ENCODE assay signal across 10 cellular contexts in genomic region chr16:57859331-57859730, GRCh38. TPM values are rescaled to one million over a fixed set of nuclear protein-coding genes. Genes with fewer than 3 reads are reported as not detected.
A peak's percentile ranks its signal among the peaks of the same experiment; 100 is the strongest.
DNase-seq lines count a peak whose midpoint lies in the region; TF ChIP-seq lines count a peak whose summit lies in the region.
"Had no signal": no experiment of that assay in that cellular context is flagged by ENCODE, and none has a peak within 500 bp of the region (broad histone marks: within the 10 kb centered on the region; RNA-seq: fewer than 3 reads in every experiment).

No MANE protein-coding gene starts in this region.

- H3K4me1 ChIP-seq in mammary epithelial cell (ENCODE audit: insufficient read depth, low read length), result no peaks in the 10 kb centered on the region

- H3K27ac Mint-ChIP-seq in immature natural killer cell, result no peak overlapping the region
- H3K27ac Mint-ChIP-seq in T-helper 2 cell treated with Interferon-gamma antibody and Interleukin-4, amounts not matched to agents 5 μg/mL and 100 μg/mL, for 36 hours, result no peak overlapping the region
- H3K27ac Mint-ChIP-seq: activated naive CD4-positive, alpha-beta T cell treated with anti-CD3 and anti-CD28 coated beads, Interleukin-2, amount 50 U/mL, for 24 hours; stimulated activated naive CD8-positive, alpha-beta T cell treated with anti-CD3 and anti-CD28 coated beads, Interleukin-15, Interleukin-2, amounts not matched to agents 100 ng/mL and 50 ng/mL, for 24 hours had no signal

- in situ Hi-C loops in mammary epithelial cell (cut with MboI; ENCODE audit: low sequenced_read_pairs in 2 of 2) (no loop called here), GM13976 (cut with MboI; ENCODE audit: low sequenced_read_pairs, unreplicated experiment) (no loop called here)

- H4K20me1 ChIP-seq in mammary epithelial cell (ENCODE audit: insufficient read depth, low read length), result no peaks in the 10 kb centered on the region

- no peak overlapping the region for H3K9ac ChIP-seq in mammary epithelial cell (ENCODE audit: insufficient read depth, low read length)

- H3K4me3 Mint-ChIP-seq in immature natural killer cell, result no peak overlapping the region
- no peak overlapping the region for H3K4me3 Mint-ChIP-seq in T-helper 2 cell treated with Interferon-gamma antibody and Interleukin-4, amounts not matched to agents 5 μg/mL and 100 μg/mL, for 36 hours
- H3K4me3 Mint-ChIP-seq: activated naive CD4-positive, alpha-beta T cell treated with anti-CD3 and anti-CD28 coated beads, Interleukin-2, amount 50 U/mL, for 24 hours; stimulated activated naive CD8-positive, alpha-beta T cell treated with anti-CD3 and anti-CD28 coated beads, Interleukin-15, Interleukin-2, amounts not matched to agents 100 ng/mL and 50 ng/mL, for 24 hours had no signal

- no peak overlapping the region for H3K4me2 ChIP-seq in mammary epithelial cell (ENCODE audit: insufficient read depth, low read depth, low read length)

- no peaks in the 10 kb centered on the region for H3K9me3 Mint-ChIP-seq in immature natural killer cell
- H3K9me3 Mint-ChIP-seq in T-helper 2 cell treated with Interferon-gamma antibody and Interleukin-4, amounts not matched to agents 5 μg/mL and 100 μg/mL, for 36 hours, result no peaks in the 10 kb centered on the region
- H3K9me3 Mint-ChIP-seq: activated naive CD4-positive, alpha-beta T cell treated with anti-CD3 and anti-CD28 coated beads, Interleukin-2, amount 50 U/mL, for 24 hours; stimulated activated naive CD8-positive, alpha-beta T cell treated with anti-CD3 and anti-CD28 coated beads, Interleukin-15, Interleukin-2, amounts not matched to agents 100 ng/mL and 50 ng/mL, for 24 hours had no signal

- no peaks in the 10 kb centered on the region for H3K27me3 ChIP-seq in mammary epithelial cell (ENCODE audit: insufficient read depth, low read length)

- dilution Hi-C loops in mammary epithelial cell (cut with HindIII; ENCODE audit: low sequenced_read_pairs), result no loop called here

- intact Hi-C loops in mammary epithelial cell (cut with micrococcal nuclease), result no loop called here

- no peak overlapping the region for H2AFZ ChIP-seq in mammary epithelial cell (ENCODE audit: low read depth, low read length)

- no TSS peak for BruUV-seq in mammary epithelial cell (replicated peaks; lab: Mats Ljungman, UMichigan)

- no peaks in the 10 kb centered on the region for H3K36me3 ChIP-seq in mammary epithelial cell (ENCODE audit: insufficient read depth, low read length)

- H3K27ac ChIP-seq in mammary epithelial cell (ENCODE audit: insufficient read depth, low read depth, low read length), result no peak overlapping the region

- WGBS in mammary epithelial cell (ENCODE audit: low coverage, missing lambda C conversion rate), result 85% methylated on average over 5 of the region's 5 CpGs

- peaks cover 4 to 7% (median 4%) of the 10 kb centered on the region in 3 donors for H3K27me3 Mint-ChIP-seq in immature natural killer cell (ENCODE audit: low read depth in 3 of 3)
- peaks cover 20% of the 10 kb centered on the region for H3K27me3 Mint-ChIP-seq in T-helper 2 cell treated with Interferon-gamma antibody and Interleukin-4, amounts not matched to agents 5 μg/mL and 100 μg/mL, for 36 hours (ENCODE audit: low read depth)

- H3K4me3 ChIP-seq in mammary epithelial cell (replicated peaks in 1 of 3; ENCODE audit: insufficient read depth in 1 of 3, low read depth in 2 of 3, low read length in 3 of 3), result no peak overlapping the region

- peaks cover 6% of the 10 kb centered on the region in 2 donors for H3K4me1 Mint-ChIP-seq in immature natural killer cell
- no peaks in the 10 kb centered on the region for H3K4me1 Mint-ChIP-seq in T-helper 2 cell treated with Interferon-gamma antibody and Interleukin-4, amounts not matched to agents 5 μg/mL and 100 μg/mL, for 36 hours (ENCODE audit: low read depth)
- H3K4me1 Mint-ChIP-seq: activated naive CD4-positive, alpha-beta T cell treated with anti-CD3 and anti-CD28 coated beads, Interleukin-2, amount 50 U/mL, for 24 hours had no signal

- no peaks in the 10 kb centered on the region for H3K36me3 Mint-ChIP-seq in immature natural killer cell
- no peaks in the 10 kb centered on the region for H3K36me3 Mint-ChIP-seq in T-helper 2 cell treated with Interferon-gamma antibody and Interleukin-4, amounts not matched to agents 5 μg/mL and 100 μg/mL, for 36 hours (ENCODE audit: low read depth)
- H3K36me3 Mint-ChIP-seq: activated naive CD4-positive, alpha-beta T cell treated with anti-CD3 and anti-CD28 coated beads, Interleukin-2, amount 50 U/mL, for 24 hours had no signal

- DNase-seq in CD1c-positive myeloid dendritic cell (ENCODE audit: extremely low spot score), result peak; percentile 57
- peak; percentile 48 for DNase-seq in HEK293T (ENCODE audit: extremely low spot score)
- DNase-seq in SKM-1 treated with dmso at 0.1 percent for 144 hours (lab: John Stamatoyannopoulos, UW; ENCODE audit: unreplicated experiment), result peak; percentile 22
- DNase-seq in immature natural killer cell, result peak in 2 of 3 donors; percentile 12 to 14
- DNase-seq in stimulated activated CD4-positive, alpha-beta T cell treated with anti-CD3 and anti-CD28 coated beads, Interleukin-4, amount 100 ng/mL, for 4 hours, result no peak
- DNase-seq in mammary epithelial cell, result no peak
- DNase-seq in T-helper 2 cell treated with Interferon-gamma antibody and Interleukin-4, amounts not matched to agents 5 μg/mL and 100 μg/mL, for 36 hours (ENCODE audit: low spot score), result no peak
- DNase-seq in GM13976 (ENCODE audit: low spot score), result no peak

- TF ChIP-seq CTCF in mammary epithelial cell (conservative IDR thresholded peaks at IDR 0.05 in 1 of 2, IDR thresholded peaks at IDR 0.05 in 1 of 2; ENCODE audit: extremely low read depth in 1 of 2, insufficient read depth in 1 of 2, low read depth in 1 of 2, low read length in 2 of 2) (peak in 1 of 2 donors; percentile 24), GM13976 (IDR thresholded peaks at IDR 0.05; ENCODE audit: borderline replicate concordance, control extremely low read depth, extremely low read depth, insufficient read depth, missing control alignments) (no peak)

- H3K79me2 ChIP-seq in mammary epithelial cell (ENCODE audit: insufficient read depth, low read length), result no peaks in the 10 kb centered on the region

- no peaks in the 10 kb centered on the region for H3K9me3 ChIP-seq in mammary epithelial cell (replicated peaks; ENCODE audit: insufficient read depth, low read length)

- CTCF ChIA-PET in HEK293T (lab: Yijun Ruan, JAX), result interaction anchor here (0.6 to 1.1 kb wide), 3 partner anchors 83 to 233 kb away, joined by 3 to 4 read pairs (median 3); partner anchors contain the start of gene ZNF319
- CTCF ChIA-PET in mammary epithelial cell (lab: Charles Lee; ENCODE audit: low non-redundant PET), result interaction anchor here (0.7 kb wide), 1 partner anchor 141 kb away, joined by 4 read pairs; no protein-coding TSS in a partner anchor

- POLR2A ChIA-PET in HEK293T (lab: Yijun Ruan, JAX), result interaction anchor here (0.9 kb wide), 1 partner anchor 124 kb away, joined by 3 read pairs; the partner anchor contains the start of gene KATNB1

TF ChIP-seq in HEK293T, 16 proteins besides CTCF, POLR2A, EP300 and RAD21:
- TF ChIP-seq ELF4 (IDR thresholded peaks at IDR 0.05) (no peak), ARNT (IDR thresholded peaks at IDR 0.05) (no peak), SUZ12 (IDR thresholded peaks at IDR 0.05) (no peak)

RNA-seq across cellular contexts. Expression of gene KIFC3, which starts 57.0 kb away (rescaled TPM):
- polyA plus RNA-seq in immature natural killer cell (10 to 100 TPM in 2 of 3 donors, 1 to 10 TPM in 1; 5.1 to 13.6 (median 12.2) TPM), mammary epithelial cell (21.9 TPM)
- 10 to 100 TPM; 35.8 to 59.8 TPM for total RNA-seq in mammary epithelial cell
- 9.4 TPM for polyA minus RNA-seq in mammary epithelial cell

Comparison
In these comparisons a context has a peak if more than half of its experiments do, and no peak if none do; other contexts are left out.
1. DNase-seq: peak in CD1c-positive myeloid dendritic cell (single experiment), HEK293T (single experiment), SKM-1 treated with dmso at 0.1 percent for 144 hours (single experiment) and immature natural killer cell (2 of 3); none in stimulated activated CD4-positive, alpha-beta T cell treated with anti-CD3 and anti-CD28 coated beads, Interleukin-4, amount 100 ng/mL, for 4 hours (0 of 2), mammary epithelial cell (single experiment), T-helper 2 cell treated with Interferon-gamma antibody and Interleukin-4, amounts not matched to agents 5 μg/mL and 100 μg/mL, for 36 hours (single experiment) and GM13976 (single experiment).